ENCODE assay signal across 9 cellular contexts in genomic region chr2:127479219-127479825, GRCh38. TPM values are rescaled to one million over a fixed set of nuclear protein-coding genes. Genes with fewer than 3 reads are reported as not detected.
A peak's percentile ranks its signal among the peaks of the same experiment; 100 is the strongest.
DNase-seq lines count a peak whose midpoint lies in the region; ATAC-seq, FAIRE-seq and TF ChIP-seq lines count a peak whose summit lies in the region.
"Had no signal": no experiment of that assay in that cellular context is flagged by ENCODE, and none has a peak within 500 bp of the region (broad histone marks: within the 10 kb centered on the region; RNA-seq: fewer than 3 reads in every experiment).

No MANE protein-coding gene starts in this region.

- peaks cover 25% of the 10 kb centered on the region for H3K9me3 Mint-ChIP-seq in Caco-2 (ENCODE audit: unreplicated experiment)

- H3K4me2 ChIP-seq in K562 (ENCODE audit: insufficient read depth, low read length), result no peak overlapping the region

- H3K27ac Mint-ChIP-seq in Caco-2 (ENCODE audit: unreplicated experiment), result no peak overlapping the region

- H3K27me3 Mint-ChIP-seq in Caco-2 (ENCODE audit: insufficient read depth, unreplicated experiment), result no peaks in the 10 kb centered on the region

- ATAC-seq in K562 (peak; percentile 96), HG03280 (IDR thresholded peaks at IDR 0.05; ENCODE audit: unreplicated experiment) (no peak), HG02852 (IDR thresholded peaks at IDR 0.05; ENCODE audit: unreplicated experiment) (no peak)

- TF ChIP-seq RAD21 in K562 (CRISPR knock-in tag; conservative IDR thresholded peaks at IDR 0.05 in 1 of 2, IDR thresholded peaks at IDR 0.05 in 1 of 2), result peak; percentile 79

- H4K20me1 ChIP-seq in K562 (replicated peaks; ENCODE audit: control insufficient read depth, insufficient read depth, low read length), result no peaks in the 10 kb centered on the region

- in situ Hi-C loops in K562 (cut with MboI), result no loop called here

- H3K4me3 ChIP-seq in Caco-2 (ENCODE audit: low read depth, low read length) (no peak overlapping the region), HEK293 (ENCODE audit: low read depth, low read length) (no peak overlapping the region), K562 (no peak overlapping the region), thyroid gland (replicated peaks in 1 of 3) (no peak overlapping the region)
- H3K4me3 ChIP-seq: SJCRH30 had no signal

- no peak overlapping the region for H3K4me3 Mint-ChIP-seq in Caco-2 (ENCODE audit: unreplicated experiment)

- no peaks in the 10 kb centered on the region for H3K9me1 ChIP-seq in K562 (ENCODE audit: control insufficient read depth, insufficient read depth, low read length)

- DNase-seq in Caco-2 (peak in 1 of 2 experiments; percentile 48), NCI-H345 (lab: John Stamatoyannopoulos, UW) (peak; percentile 50), K562 (ENCODE audit: extremely low read depth in 1 of 4, low spot score in 3 of 4) (peak in 3 of 4 experiments; percentile 27 to 48 (median 29)), inferior parietal cortex (ENCODE audit: extremely low spot score) (peak; percentile 73), thyroid gland (no peak)

- intact Hi-C loops in Caco-2 (cut with micrococcal nuclease; ENCODE audit: unreplicated experiment), result loop anchor here (1.0 to 2.0 kb wide), 6 partner anchors 25 to 282 kb away; no protein-coding TSS in a partner anchor
- intact Hi-C loops in K562 (cut with micrococcal nuclease), result loop anchor here (1.0 kb wide), 1 partner anchor 282 kb away; no protein-coding TSS in a partner anchor
- intact Hi-C loops in thyroid gland (cut with DNase I), result no loop called here

- H3K79me2 ChIP-seq in K562 (ENCODE audit: control insufficient read depth, insufficient read depth, low read length), result no peaks in the 10 kb centered on the region

- TF ChIP-seq EP300 in K562 (IDR thresholded peaks at IDR 0.05; ENCODE audit: low read length), result no peak

- CTCF ChIA-PET in Caco-2 (lab: Charles Lee), result interaction anchor here (0.6 to 2.6 kb wide), 10 partner anchors 24 to 282 kb away, joined by 3 to 28 read pairs (median 4); partner anchors contain the start of gene ERCC3
- CTCF ChIA-PET in HEK293 (lab: Yijun Ruan, JAX), result interaction anchor here (0.6 to 3.5 kb wide), 54 partner anchors 9 to 957 kb away, joined by 3 to 32 read pairs (median 4); partner anchors contain the start of gene ERCC3
- CTCF ChIA-PET in K562 (lab: Yijun Ruan, JAX; ENCODE audit: low intra/inter-chr PET ratio), result interaction anchor here (1.1 to 1.9 kb wide), 4 partner anchors 155 to 282 kb away, joined by 3 to 17 read pairs (median 7); no protein-coding TSS in a partner anchor

- no peaks in the 10 kb centered on the region for H3K27me3 ChIP-seq in Caco-2 (replicated peaks; ENCODE audit: control insufficient read depth, insufficient read depth, low read length)
- H3K27me3 ChIP-seq in K562 (ENCODE audit: control insufficient read depth in 2 of 2, insufficient read depth in 2 of 2, low read length in 2 of 2), result no peaks in the 10 kb centered on the region
- H3K27me3 ChIP-seq in thyroid gland, result no peaks in the 10 kb centered on the region
- H3K27me3 ChIP-seq: SJCRH30 had no signal

- peak; percentile 71 to 73 for TF ChIP-seq CTCF in Caco-2 (IDR thresholded peaks at IDR 0.05; ENCODE audit: insufficient read depth in 1 of 2, low read depth in 1 of 2, low read length in 1 of 2, severe bottlenecking in 1 of 2, unreplicated experiment in 1 of 2)
- TF ChIP-seq CTCF in HEK293 (tag by site-specific recombination; IDR thresholded peaks at IDR 0.05), result peak; percentile 53; the same call in 1 of the 2 replicates
- peak; percentile 45 to 75 (median 72); a peak in 5 of 6 replicates for TF ChIP-seq CTCF in K562 (IDR thresholded peaks at IDR 0.05 in 2 of 3, conservative IDR thresholded peaks at IDR 0.05 in 1 of 3; ENCODE audit: insufficient read depth in 2 of 3, low read depth in 1 of 3, low read length in 3 of 3)
- TF ChIP-seq CTCF in thyroid gland (IDR thresholded peaks at IDR 0.05), result peak in 5 of 6 experiments; percentile 8 to 69 (median 55)

- TF ChIP-seq POLR2A in K562 (conservative IDR thresholded peaks at IDR 0.05) (no peak), thyroid gland (IDR thresholded peaks at IDR 0.05) (no peak)

- POLR2A ChIA-PET in Caco-2 (lab: Charles Lee), result interaction anchor here (0.6 kb wide), 1 partner anchor 185 kb away, joined by 3 read pairs; no protein-coding TSS in a partner anchor
- POLR2A ChIA-PET in HEK293 (lab: Yijun Ruan, JAX), result interaction anchor here (0.7 to 1.3 kb wide), 3 partner anchors 47 to 223 kb away, joined by 3 to 6 read pairs (median 3); partner anchors contain the start of gene ERCC3
- POLR2A ChIA-PET in K562 (lab: Yijun Ruan, JAX), result interaction anchor here (0.5 to 1.5 kb wide), 7 partner anchors 11 to 411 kb away, joined by 3 to 6 read pairs (median 3); no protein-coding TSS in a partner anchor

- peaks cover 47% of the 10 kb centered on the region for H3K36me3 Mint-ChIP-seq in Caco-2 (ENCODE audit: insufficient read depth, unreplicated experiment)

- H3K27ac ChIP-seq in HEK293 (ENCODE audit: extremely low read depth, low read depth, low read length) (no peak overlapping the region), K562 (ENCODE audit: extremely low read depth, low read depth, low read length) (no peak overlapping the region), thyroid gland (no peak overlapping the region)
- H3K27ac ChIP-seq: SJCRH30 had no signal

- no peak overlapping the region for H3K9ac ChIP-seq in K562 (ENCODE audit: insufficient read depth in 1 of 2, low read depth in 2 of 2, low read length in 2 of 2)

- H3K4me1 Mint-ChIP-seq in Caco-2 (ENCODE audit: low read depth, unreplicated experiment), result no peaks in the 10 kb centered on the region

- H3K9me3 ChIP-seq in Caco-2 (no peaks in the 10 kb centered on the region; the same call in 1 of the 2 replicates), HEK293 (ENCODE audit: control insufficient read depth, insufficient read depth, low read depth, low read length) (no peaks in the 10 kb centered on the region), K562 (replicated peaks; ENCODE audit: control insufficient read depth, insufficient read depth, low read depth, low read length) (no peaks in the 10 kb centered on the region), thyroid gland (no peaks in the 10 kb centered on the region)
- H3K9me3 ChIP-seq: SJCRH30 had no signal

- peak; percentile 80 for FAIRE-seq in K562 (lab: Jason Lieb, UNC)

- 74% methylated on average over 5 of the region's 5 CpGs for WGBS in K562 (ENCODE audit: insufficient coverage, low coverage, missing lambda C conversion rate)
- WGBS in thyroid gland, 2 donors, result 73 to 75% methylated on average over 5 of the region's 5 CpGs

- no peak overlapping the region for H2AFZ ChIP-seq in K562 (ENCODE audit: low read depth, low read length)

- H3K4me1 ChIP-seq in Caco-2 (no peaks in the 10 kb centered on the region), HEK293 (ENCODE audit: control insufficient read depth, insufficient read depth, low read length) (no peaks in the 10 kb centered on the region), K562 (replicated peaks in 1 of 2; ENCODE audit: control insufficient read depth in 2 of 2, insufficient read depth in 2 of 2, low read length in 2 of 2) (no peaks in the 10 kb centered on the region), thyroid gland (no peaks in the 10 kb centered on the region)
- H3K4me1 ChIP-seq: SJCRH30 had no signal

- H3K36me3 ChIP-seq in Caco-2 (ENCODE audit: control insufficient read depth, insufficient read depth, low read length), result peaks cover 5% of the 10 kb centered on the region
- H3K36me3 ChIP-seq in HEK293 (ENCODE audit: control insufficient read depth in 2 of 2, insufficient read depth in 1 of 2, low read length in 2 of 2), result peaks cover 22 to 41% of the 10 kb centered on the region in 2 experiments
- peaks cover 41% of the 10 kb centered on the region for H3K36me3 ChIP-seq in K562 (ENCODE audit: control insufficient read depth, insufficient read depth, low read length)
- peaks cover 22 to 25% of the 10 kb centered on the region in 2 donors for H3K36me3 ChIP-seq in thyroid gland

- BruUV-seq in Caco-2 (replicated peaks; lab: Mats Ljungman, UMichigan) (TSS peak; percentile 6), K562 (replicated peaks; lab: Mats Ljungman, UMichigan) (TSS peak; percentile 15)

RNA-seq across cellular contexts. Expression of gene IWS1, which starts 47.0 kb away (rescaled TPM):
- total RNA-seq in Caco-2 (2022), result 56.0 and 63.7 TPM in 2 replicates
- 32.2 and 105 TPM in 2 replicates for total RNA-seq in K562 (2011; cell fraction: chromatin; rRNA removed; ENCODE audit: low replicate concordance)
- total RNA-seq in K562 (2011; cell fraction: nucleolus; rRNA removed), result 17.8 and 23.3 TPM in 2 replicates
- total RNA-seq in K562 (2011; cell fraction: nucleoplasm; rRNA removed), result 30.4 and 33.7 TPM in 2 replicates
- 50.5 and 59.7 TPM in 2 replicates for total RNA-seq in K562 (2014; rRNA removed)
- total RNA-seq in K562 (2014; rRNA removed; fragmentation: Illumina TruSeq; extraction: Trizol), result 65.1 and 72.5 TPM in 2 replicates
- 66.3 and 67.2 TPM in 2 replicates for total RNA-seq in K562 (2015; rRNA removed; fragmentation: Illumina TruSeq; extraction: Trizol)
- total RNA-seq in K562 (2021), result 37.2 and 39.8 TPM in 2 replicates
- 36.6 and 46.6 TPM in 2 replicates for polyA plus RNA-seq in K562 (2011; rRNA removed)
- 9.6 and 14.8 TPM in 2 replicates for polyA plus RNA-seq in K562 (2011; cell fraction: cytosol; rRNA removed)
- 22.9 and 23.2 TPM in 2 replicates for polyA plus RNA-seq in K562 (2011; cell fraction: nucleus; rRNA removed)
- 32.2 and 43.2 TPM in 2 replicates for polyA plus RNA-seq in K562 (2012)
- 49.4 and 61.2 TPM in 2 replicates for polyA plus RNA-seq in K562 (2014; fragmentation: Illumina TruSeq; extraction: Trizol)
- polyA plus RNA-seq in K562 (2014; fragmentation: Nextera tagmentation; extraction: Ambion mirVana), result 10 to 100 TPM; 20.8 to 21.5 TPM
- polyA plus RNA-seq in K562 (2014; rRNA removed), result 42.9 and 43.1 TPM in 2 replicates
- 52.1 and 66.1 TPM in 2 replicates for polyA minus RNA-seq in K562 (2011; rRNA and poly(A)+ RNA removed)
- 28.2 and 28.6 TPM in 2 replicates for polyA minus RNA-seq in K562 (2011; cell fraction: cytosol; rRNA and poly(A)+ RNA removed)
- 18.4 and 38.5 TPM in 2 replicates for polyA minus RNA-seq in K562 (2011; cell fraction: nucleus; rRNA and poly(A)+ RNA removed)
- 10 to 100 TPM; 33.8 to 70.4 (median 42.1) TPM for total RNA-seq in thyroid gland

RNA-seq across cellular contexts. Expression of gene MYO7B, which starts 56.2 kb away (rescaled TPM):
- total RNA-seq in Caco-2 (2022) (0.27 and 0.58 TPM in 2 replicates), K562 (2014; rRNA removed) (not detected in 2 replicates), K562 (2014; rRNA removed; fragmentation: Illumina TruSeq; extraction: Trizol) (not detected in 2 replicates), K562 (2015; rRNA removed; fragmentation: Illumina TruSeq; extraction: Trizol) (not detected in 2 replicates), K562 (2021) (not detected in 2 replicates), thyroid gland (under 1 TPM in 1 of 4 donors, not detected in 3; 0.56 TPM)
- not detected in 2 replicates for total RNA-seq in K562 (2011; cell fraction: chromatin; rRNA removed; ENCODE audit: low replicate concordance)
- total RNA-seq in K562 (2011; cell fraction: nucleolus; rRNA removed), result 0.17 TPM in 1 of 2 replicates, not detected in the other
- total RNA-seq in K562 (2011; cell fraction: nucleoplasm; rRNA removed), result not detected in 2 replicates
- polyA plus RNA-seq in K562 (2011; rRNA removed) (0.08 TPM in 1 of 2 replicates, not detected in the other), K562 (2014; fragmentation: Illumina TruSeq; extraction: Trizol) (not detected in 2 replicates), K562 (2014; fragmentation: Nextera tagmentation; extraction: Ambion mirVana) (not detected), K562 (2014; rRNA removed) (not detected in 2 replicates)
- 0.03 TPM in 1 of 2 replicates, not detected in the other for polyA plus RNA-seq in K562 (2011; cell fraction: cytosol; rRNA removed)
- 0.03 and 0.24 TPM in 2 replicates for polyA plus RNA-seq in K562 (2011; cell fraction: nucleus; rRNA removed)
- polyA plus RNA-seq in K562 (2012), result 0.35 TPM in 1 of 2 replicates, not detected in the other
- polyA minus RNA-seq in K562 (2011; rRNA and poly(A)+ RNA removed), result not detected in 2 replicates
- polyA minus RNA-seq in K562 (2011; cell fraction: cytosol; rRNA and poly(A)+ RNA removed), result not detected in 2 replicates
- not detected in 2 replicates for polyA minus RNA-seq in K562 (2011; cell fraction: nucleus; rRNA and poly(A)+ RNA removed)

Comparison
In these comparisons a context has a peak if more than half of its experiments do, and no peak if none do; other contexts are left out.
1. DNase-seq: peak in NCI-H345 (single experiment), K562 (3 of 4) and inferior parietal cortex (single experiment); none in thyroid gland (0 of 2).
2. Peak in every context shown above with its lines, with median percentiles within 50 percentile points of each other: CTCF ChIP-seq.